ENCODE assay signal across 1 cellular context in the genomic region with DNA sequence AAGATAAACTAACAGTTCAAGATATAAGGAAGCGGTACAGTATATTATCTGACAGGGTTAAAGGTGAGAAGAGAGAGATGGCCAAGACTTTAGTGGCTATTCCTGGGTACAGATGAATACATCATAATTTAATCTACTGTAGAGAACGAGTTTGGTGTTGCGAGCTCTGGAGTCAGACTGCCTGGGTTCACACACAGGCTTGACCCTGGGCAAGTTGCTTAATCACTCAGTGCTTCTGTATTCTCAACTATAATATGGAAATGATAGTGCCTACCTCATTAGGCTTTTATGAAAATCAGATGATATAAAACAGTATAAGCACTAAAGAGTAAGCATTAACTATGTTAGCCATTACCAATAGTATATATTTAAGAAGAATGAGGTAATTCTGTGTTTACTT.
TF ChIP-seq lines count a peak whose summit lies in the region.

No MANE protein-coding gene starts in this region.

TF ChIP-seq in SK-N-SH treated with all-trans-retinoic acid at 6 μM for 48 hours, 23 proteins besides CTCF, POLR2A, EP300 and RAD21 (continued from another document):
- TF ChIP-seq, protein P1, sequence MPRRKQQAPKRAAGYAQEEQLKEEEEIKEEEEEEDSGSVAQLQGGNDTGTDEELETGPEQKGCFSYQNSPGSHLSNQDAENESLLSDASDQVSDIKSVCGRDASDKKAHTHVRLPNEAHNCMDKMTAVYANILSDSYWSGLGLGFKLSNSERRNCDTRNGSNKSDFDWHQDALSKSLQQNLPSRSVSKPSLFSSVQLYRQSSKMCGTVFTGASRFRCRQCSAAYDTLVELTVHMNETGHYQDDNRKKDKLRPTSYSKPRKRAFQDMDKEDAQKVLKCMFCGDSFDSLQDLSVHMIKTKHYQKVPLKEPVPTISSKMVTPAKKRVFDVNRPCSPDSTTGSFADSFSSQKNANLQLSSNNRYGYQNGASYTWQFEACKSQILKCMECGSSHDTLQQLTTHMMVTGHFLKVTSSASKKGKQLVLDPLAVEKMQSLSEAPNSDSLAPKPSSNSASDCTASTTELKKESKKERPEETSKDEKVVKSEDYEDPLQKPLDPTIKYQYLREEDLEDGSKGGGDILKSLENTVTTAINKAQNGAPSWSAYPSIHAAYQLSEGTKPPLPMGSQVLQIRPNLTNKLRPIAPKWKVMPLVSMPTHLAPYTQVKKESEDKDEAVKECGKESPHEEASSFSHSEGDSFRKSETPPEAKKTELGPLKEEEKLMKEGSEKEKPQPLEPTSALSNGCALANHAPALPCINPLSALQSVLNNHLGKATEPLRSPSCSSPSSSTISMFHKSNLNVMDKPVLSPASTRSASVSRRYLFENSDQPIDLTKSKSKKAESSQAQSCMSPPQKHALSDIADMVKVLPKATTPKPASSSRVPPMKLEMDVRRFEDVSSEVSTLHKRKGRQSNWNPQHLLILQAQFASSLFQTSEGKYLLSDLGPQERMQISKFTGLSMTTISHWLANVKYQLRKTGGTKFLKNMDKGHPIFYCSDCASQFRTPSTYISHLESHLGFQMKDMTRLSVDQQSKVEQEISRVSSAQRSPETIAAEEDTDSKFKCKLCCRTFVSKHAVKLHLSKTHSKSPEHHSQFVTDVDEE (CRISPR knock-in tag; IDR thresholded peaks at IDR 0.05), result no peak
- no peak for TF ChIP-seq CSDC2 (CRISPR knock-in tag; IDR thresholded peaks at IDR 0.05)
- no peak for TF ChIP-seq ZC3H10 (CRISPR knock-in tag; IDR thresholded peaks at IDR 0.05)
- TF ChIP-seq TOX (CRISPR knock-in tag; IDR thresholded peaks at IDR 0.05; ENCODE audit: borderline replicate concordance), result no peak
- TF ChIP-seq, protein P2, sequence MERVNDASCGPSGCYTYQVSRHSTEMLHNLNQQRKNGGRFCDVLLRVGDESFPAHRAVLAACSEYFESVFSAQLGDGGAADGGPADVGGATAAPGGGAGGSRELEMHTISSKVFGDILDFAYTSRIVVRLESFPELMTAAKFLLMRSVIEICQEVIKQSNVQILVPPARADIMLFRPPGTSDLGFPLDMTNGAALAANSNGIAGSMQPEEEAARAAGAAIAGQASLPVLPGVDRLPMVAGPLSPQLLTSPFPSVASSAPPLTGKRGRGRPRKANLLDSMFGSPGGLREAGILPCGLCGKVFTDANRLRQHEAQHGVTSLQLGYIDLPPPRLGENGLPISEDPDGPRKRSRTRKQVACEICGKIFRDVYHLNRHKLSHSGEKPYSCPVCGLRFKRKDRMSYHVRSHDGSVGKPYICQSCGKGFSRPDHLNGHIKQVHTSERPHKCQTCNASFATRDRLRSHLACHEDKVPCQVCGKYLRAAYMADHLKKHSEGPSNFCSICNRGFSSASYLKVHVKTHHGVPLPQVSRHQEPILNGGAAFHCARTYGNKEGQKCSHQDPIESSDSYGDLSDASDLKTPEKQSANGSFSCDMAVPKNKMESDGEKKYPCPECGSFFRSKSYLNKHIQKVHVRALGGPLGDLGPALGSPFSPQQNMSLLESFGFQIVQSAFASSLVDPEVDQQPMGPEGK (CRISPR knock-in tag; IDR thresholded peaks at IDR 0.05; ENCODE audit: borderline replicate concordance), result no peak
- TF ChIP-seq ZFP30 (CRISPR knock-in tag; IDR thresholded peaks at IDR 0.05), result no peak
- TF ChIP-seq ISL1 (CRISPR knock-in tag; IDR thresholded peaks at IDR 0.05), result no peak
